In the genomic region with DNA sequence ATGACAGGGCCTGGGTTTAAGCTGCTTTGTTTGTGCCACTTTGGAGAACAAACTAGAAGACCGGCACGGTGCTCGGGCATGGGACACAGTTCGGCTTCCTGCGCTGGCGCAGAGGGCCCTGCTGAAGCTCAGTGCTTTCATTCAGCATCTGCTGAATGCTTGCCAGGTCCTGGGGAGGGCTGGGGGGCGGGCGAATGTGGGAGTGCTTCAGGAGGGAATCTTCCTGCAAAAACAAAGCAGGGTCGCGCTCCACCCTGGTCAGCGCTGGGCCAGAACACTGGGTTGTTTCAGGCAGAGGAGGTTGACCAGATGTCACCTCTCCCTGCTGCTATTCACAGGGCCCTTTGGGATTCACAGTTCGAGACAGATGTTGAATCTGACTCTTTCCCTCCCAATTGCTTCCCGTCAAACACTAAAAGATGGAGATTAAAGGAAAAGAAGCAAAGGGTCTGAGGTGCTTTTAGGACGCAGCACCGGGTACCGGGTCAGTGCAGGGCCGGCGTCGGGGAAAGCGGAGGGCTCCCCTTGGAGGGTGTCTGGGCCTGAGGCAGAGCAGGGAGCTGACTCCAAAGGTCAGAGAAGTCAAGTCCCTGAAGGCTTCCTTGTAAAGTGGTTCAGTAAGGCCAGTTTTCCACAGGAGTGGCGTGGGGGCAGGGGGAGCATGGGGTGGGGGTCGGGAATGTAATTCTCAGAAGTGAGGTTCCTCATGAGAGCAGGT, we compare ENCODE assay signal across 16 cellular contexts.
DNase-seq lines count a peak whose midpoint lies in the region; ATAC-seq and TF ChIP-seq lines count a peak whose summit lies in the region.
"Had no signal": no experiment of that assay in that cellular context is flagged by ENCODE, and none has a peak within 500 bp of the region (broad histone marks: within the 10 kb centered on the region; RNA-seq: fewer than 3 reads in every experiment).

No MANE protein-coding gene starts in this region.

- H3K36me3 ChIP-seq in BLaER1, result no peaks in the 10 kb centered on the region
- no peaks in the 10 kb centered on the region for H3K36me3 ChIP-seq in ascending aorta
- H3K36me3 ChIP-seq in stomach smooth muscle (ENCODE audit: control insufficient read depth in 2 of 2, insufficient read depth in 2 of 2, low read length in 2 of 2), result no peaks in the 10 kb centered on the region
- H3K36me3 ChIP-seq: HAP-1 had no signal

- intact Hi-C loops in ascending aorta (cut with DNase I), result no loop called here

- peak overlapping the region; percentile 69 for H3K4me2 ChIP-seq in BLaER1

- H3K4me1 ChIP-seq in BLaER1, result peaks cover 98% of the 10 kb centered on the region
- peaks cover 19 to 57% of the 10 kb centered on the region in 2 donors for H3K4me1 ChIP-seq in ascending aorta
- peaks cover 29% of the 10 kb centered on the region for H3K4me1 ChIP-seq in stomach smooth muscle (ENCODE audit: control insufficient read depth, insufficient read depth, low read length)
- H3K4me1 ChIP-seq: HAP-1 had no signal

- H4K20me1 ChIP-seq in BLaER1, result no peaks in the 10 kb centered on the region

- ATAC-seq in HG03108 (IDR thresholded peaks at IDR 0.05; ENCODE audit: unreplicated experiment), result no peak
- no peak for ATAC-seq in stimulated activated naive CD8-positive, alpha-beta T cell treated with anti-CD3 and anti-CD28 coated beads, Interleukin-15, Interleukin-2, amounts not matched to agents 100 U/mL and 50 U/mL, for 24 hours
- ATAC-seq: PC-3 had no signal

- H3K4me3 ChIP-seq in BLaER1 (no peak overlapping the region), ascending aorta (peak overlapping the region; percentile 65), stomach smooth muscle (ENCODE audit: low read length in 2 of 2) (peak overlapping the region in 1 of 2 donors; percentile 47)
- H3K4me3 ChIP-seq: HAP-1 had no signal

- H3K27ac ChIP-seq in BLaER1 (0 out of 2 replicates have a peak overlapping the region, but pooled peaks have one; percentile 30), ascending aorta (peak overlapping the region; percentile 85 to 94), layer of hippocampus (ENCODE audit: low read depth, low read length) (peak overlapping the region; percentile 66), stomach smooth muscle (ENCODE audit: low read length) (peak overlapping the region; percentile 53)
- H3K27ac ChIP-seq: HL-60 had no signal

- H3K27me3 ChIP-seq in BLaER1 (no peaks in the 10 kb centered on the region), ascending aorta (no peaks in the 10 kb centered on the region), layer of hippocampus (ENCODE audit: control insufficient read depth, insufficient read depth, low read length) (peaks cover 2% of the 10 kb centered on the region), stomach smooth muscle (ENCODE audit: control insufficient read depth in 1 of 2, insufficient read depth in 2 of 2, low read length in 2 of 2) (no peaks in the 10 kb centered on the region)

- DNase-seq in ascending aorta (ENCODE audit: low spot score in 2 of 2) (no peak), putamen (ENCODE audit: low spot score) (no peak), D341Med (ENCODE audit: low spot score) (no peak)
- DNase-seq in stimulated activated naive CD8-positive, alpha-beta T cell treated with anti-CD3 and anti-CD28 coated beads, Interleukin-15, Interleukin-2, amounts not matched to agents 100 U/mL and 50 U/mL, for 24 hours, result no peak
- DNase-seq: COR-L47, NCI-H1436 treated with DMSO at 0.1 percent for 48 hours, NCI-H2081, NCI-H2227 treated with DMSO at 0.1 percent for 48 hours, NCI-H524 treated with DMSO at 0.1 percent for 48 hours, PC-3 had no signal

- TF ChIP-seq CTCF in ascending aorta (IDR thresholded peaks at IDR 0.05), result no peak

- H3K9me3 ChIP-seq in BLaER1, result no peaks in the 10 kb centered on the region
- no peaks in the 10 kb centered on the region for H3K9me3 ChIP-seq in ascending aorta
- no peaks in the 10 kb centered on the region for H3K9me3 ChIP-seq in stomach smooth muscle (ENCODE audit: control insufficient read depth in 2 of 2, low read length in 2 of 2)
- H3K9me3 ChIP-seq: HAP-1 had no signal

- H3K9ac ChIP-seq in BLaER1 (no peak overlapping the region), stomach smooth muscle (ENCODE audit: low read length in 2 of 2) (peak overlapping the region in 1 of 2 donors; percentile 13)

Comparison
In these comparisons a context has a peak if more than half of its experiments do, and no peak if none do; other contexts are left out.
1. H3K27ac ChIP-seq: peak in every context shown above with its lines; median percentile 90 in ascending aorta; 66 in layer of hippocampus; 53 in stomach smooth muscle; 30 in BLaER1.